Comparison of ENCODE assay signal across 8 cellular contexts in genomic region chr14:34629657-34630529, GRCh38. TPM values are rescaled to one million over a fixed set of nuclear protein-coding genes. Genes with fewer than 3 reads are reported as not detected.
DNase-seq lines count a peak whose midpoint lies in the region; ATAC-seq and TF ChIP-seq lines count a peak whose summit lies in the region.

SNX6 (minus strand) TSS chr14:34630148; CDS start chr14:34630116, 32 bp downstream.

- H3K27ac ChIP-seq in foreskin keratinocyte (peak within 1 kb of the TSS; percentile 91), neural progenitor cell (no peak within 1 kb of the TSS)

- ATAC-seq in GM21619 (IDR thresholded peaks at IDR 0.05; ENCODE audit: unreplicated experiment): peak; percentile 91
- peak; percentile 93 for ATAC-seq in foreskin keratinocyte

- peak; percentile 89 for DNase-seq in Daoy (ENCODE audit: low read depth)
- DNase-seq in Jurkat, Clone E6-1 (ENCODE audit: low read depth, low spot score): peak; percentile 55
- peak; percentile 54 for DNase-seq in SHP77 treated with DMSO at 0.1 percent for 48 hours (lab: John Stamatoyannopoulos, UW)
- peak; percentile 72 for DNase-seq in activated gamma-delta T cell treated with anti-CD3 and anti-CD28 coated beads, Interleukin-2, amount 50 U/mL, for 16 hours (ENCODE audit: low read depth)
- DNase-seq in foreskin keratinocyte: peak in 1 of 2 donors; percentile 44
- peak; percentile 91 for DNase-seq in neural progenitor cell (ENCODE audit: low spot score)
- DNase-seq in stromal cell of bone marrow (ENCODE audit: low read depth): peak; percentile 53

- H3K27ac Mint-ChIP-seq in neural progenitor cell: peak within 1 kb of the TSS; percentile 87

- H3K79me2 ChIP-seq in neural progenitor cell (ENCODE audit: low read depth): peaks cover 43% of the 10 kb centered on the region

- no peaks in the 10 kb centered on the region for H3K9me3 ChIP-seq in neural progenitor cell (ENCODE audit: low read depth)

- H4K20me1 ChIP-seq in neural progenitor cell (ENCODE audit: low read depth): no peaks in the 10 kb centered on the region

- peak within 1 kb of the TSS; percentile 68 for H3K9ac ChIP-seq in neural progenitor cell

- peaks cover 4% of the 10 kb centered on the region for H3K9me3 Mint-ChIP-seq in neural progenitor cell

- H3K27me3 ChIP-seq in foreskin keratinocyte (no peaks in the 10 kb centered on the region), neural progenitor cell (peaks cover 8% of the 10 kb centered on the region)

- peaks cover 9% of the 10 kb centered on the region for H3K4me1 ChIP-seq in foreskin keratinocyte
- H3K4me1 ChIP-seq in neural progenitor cell: no peaks in the 10 kb centered on the region

- H3K4me1 Mint-ChIP-seq in neural progenitor cell: peaks cover 6% of the 10 kb centered on the region

- H3K27me3 Mint-ChIP-seq in neural progenitor cell (ENCODE audit: insufficient read depth, low read depth): peaks cover 7% of the 10 kb centered on the region

- TF ChIP-seq CTCF in foreskin keratinocyte (conservative IDR thresholded peaks at IDR 0.05) (no peak), neural progenitor cell (IDR thresholded peaks at IDR 0.05) (no peak)

- peak within 1 kb of the TSS; percentile 97 for H3K4me3 Mint-ChIP-seq in neural progenitor cell

- H3K4me2 ChIP-seq in neural progenitor cell: peak within 1 kb of the TSS; percentile 91

- peaks cover 5% of the 10 kb centered on the region for H3F3A ChIP-seq in neural progenitor cell (ENCODE audit: low read depth)

- H3K4me3 ChIP-seq in Jurkat, Clone E6-1 (ENCODE audit: low read length): peak within 1 kb of the TSS; percentile 90
- H3K4me3 ChIP-seq in neural progenitor cell: peak within 1 kb of the TSS; percentile 78

- peak within 1 kb of the TSS; percentile 92 for H2AFZ ChIP-seq in neural progenitor cell (replicated peaks)

- H3K36me3 ChIP-seq in neural progenitor cell: no peaks in the 10 kb centered on the region

- H3K36me3 Mint-ChIP-seq in neural progenitor cell: peaks cover 7% of the 10 kb centered on the region

RNA-seq across cellular contexts. Expression of gene SNX6, which starts in this region (rescaled TPM):
- total RNA-seq in Daoy (2014; rRNA removed; shearing (Covaris generic)): 166 and 192 TPM in 2 replicates
- polyA plus RNA-seq in Jurkat, Clone E6-1 (2012; ENCODE audit: insufficient read depth, insufficient read length): 49.4 TPM
- total RNA-seq in foreskin keratinocyte (91.2 and 101 TPM in 2 replicates), neural progenitor cell (ENCODE audit: low replicate concordance) (206 and 365 TPM in 2 replicates)
- polyA plus RNA-seq in foreskin keratinocyte: 45.5 and 48.2 TPM in 2 replicates
